ENCODE assay signal across 24 cellular contexts in genomic region chr4:34258176-34258575, GRCh38.
"Had no signal": no experiment of that assay in that cellular context is flagged by ENCODE, and none has a peak within 500 bp of the region (broad histone marks: within the 10 kb centered on the region; RNA-seq: fewer than 3 reads in every experiment).

No MANE protein-coding gene starts in this region.

- ATAC-seq: body of pancreas; gastroesophageal sphincter; left cardiac atrium; sciatic nerve; stimulated activated memory B cell treated with anti-CD40 and anti-IgM and Interleukin-4, amounts not matched to agents 10 μg/mL and 1 μg/mL and 100 μg/mL, for 72 hours had no signal

- H3K4me3 Mint-ChIP-seq: activated CD4-positive, alpha-beta memory T cell treated with anti-CD3 and anti-CD28 coated beads, Interleukin-2, amount 10 ng/mL, durations not matched to agents 7 days and 5 days; activated CD4-positive, alpha-beta T cell treated with anti-CD3 and anti-CD28 coated beads, Interleukin-2, amount 10 ng/mL, durations not matched to agents 24 days and 14 days; activated naive CD4-positive, alpha-beta T cell treated with anti-CD3 and anti-CD28 coated beads, Interleukin-2, amount 10 ng/mL, durations not matched to agents 7 days and 5 days; memory B cell; stimulated activated memory B cell treated with anti-CD40 and anti-IgM and Interleukin-4, amounts not matched to agents 10 μg/mL and 1 μg/mL and 100 μg/mL, for 72 hours; T-helper 1 cell treated with Interleukin-12 subunit alpha and Interleukin-12 subunit beta and Interleukin-4 antibody, amounts not matched to agents 30 μg/mL and 1 μg/mL, for 36 hours had no signal

- H3K27ac ChIP-seq: body of pancreas, gastroesophageal sphincter, stomach, suprapubic skin, tibial nerve had no signal

- H3K36me3 Mint-ChIP-seq: activated naive CD4-positive, alpha-beta T cell treated with anti-CD3 and anti-CD28 coated beads, Interleukin-2, amount 10 ng/mL, durations not matched to agents 7 days and 5 days; memory B cell; stimulated activated memory B cell treated with anti-CD40 and anti-IgM and Interleukin-4, amounts not matched to agents 10 μg/mL and 1 μg/mL and 100 μg/mL, for 72 hours had no signal

- H3K27me3 ChIP-seq: body of pancreas, gastroesophageal sphincter, stomach, suprapubic skin, tibial nerve had no signal

- H3K9me3 ChIP-seq: body of pancreas, gastroesophageal sphincter, tibial nerve had no signal

- H3K4me3 ChIP-seq: body of pancreas, gastroesophageal sphincter, smooth muscle cell, stomach, suprapubic skin, tibial nerve had no signal

- H3K27ac Mint-ChIP-seq: activated CD4-positive, alpha-beta memory T cell treated with anti-CD3 and anti-CD28 coated beads, Interleukin-2, amount 10 ng/mL, durations not matched to agents 7 days and 5 days; activated CD4-positive, alpha-beta T cell treated with anti-CD3 and anti-CD28 coated beads, Interleukin-2, amount 10 ng/mL, durations not matched to agents 24 days and 14 days; activated naive CD4-positive, alpha-beta T cell treated with anti-CD3 and anti-CD28 coated beads, Interleukin-2, amount 10 ng/mL, durations not matched to agents 7 days and 5 days; memory B cell; stimulated activated memory B cell treated with anti-CD40 and anti-IgM and Interleukin-4, amounts not matched to agents 10 μg/mL and 1 μg/mL and 100 μg/mL, for 72 hours; T-helper 1 cell treated with Interleukin-12 subunit alpha and Interleukin-12 subunit beta and Interleukin-4 antibody, amounts not matched to agents 30 μg/mL and 1 μg/mL, for 36 hours had no signal

- H3K4me1 ChIP-seq: body of pancreas, gastroesophageal sphincter, stomach, suprapubic skin, tibial nerve had no signal

- H3K4me2 ChIP-seq: smooth muscle cell had no signal

- H3K27me3 Mint-ChIP-seq: activated CD4-positive, alpha-beta memory T cell treated with anti-CD3 and anti-CD28 coated beads, Interleukin-2, amount 10 ng/mL, durations not matched to agents 7 days and 5 days; activated CD4-positive, alpha-beta T cell treated with anti-CD3 and anti-CD28 coated beads, Interleukin-2, amount 10 ng/mL, durations not matched to agents 24 days and 14 days; activated naive CD4-positive, alpha-beta T cell treated with anti-CD3 and anti-CD28 coated beads, Interleukin-2, amount 10 ng/mL, durations not matched to agents 7 days and 5 days; memory B cell; stimulated activated memory B cell treated with anti-CD40 and anti-IgM and Interleukin-4, amounts not matched to agents 10 μg/mL and 1 μg/mL and 100 μg/mL, for 72 hours had no signal

- DNase-seq: activated CD4-positive, alpha-beta memory T cell treated with anti-CD3 and anti-CD28 coated beads, Interleukin-2, amount 10 ng/mL, durations not matched to agents 7 days and 5 days; activated CD4-positive, alpha-beta T cell treated with anti-CD3 and anti-CD28 coated beads, Interleukin-2, amount 10 ng/mL, durations not matched to agents 24 days and 14 days; activated effector memory CD4-positive, alpha-beta T cell treated with anti-CD3 and anti-CD28 coated beads, Interleukin-2, amount 50 U/mL, for 16 hours; activated naive CD4-positive, alpha-beta T cell treated with anti-CD3 and anti-CD28 coated beads, Interleukin-2, amount 10 ng/mL, durations not matched to agents 7 days and 5 days; activated T-cell treated with anti-CD3 and anti-CD28 coated beads for 4 hours; body of pancreas; caudate nucleus; dermis blood vessel endothelial cell; effector CD8-positive, alpha-beta T cell; erythroblast; head of caudate nucleus; left cardiac atrium; nucleus accumbens; stimulated activated CD4-positive, alpha-beta T cell treated with anti-CD3 and anti-CD28 coated beads, Interleukin-15, amount 100 ng/mL, for 24 hours; stomach; T1000 had no signal

- H3K36me3 ChIP-seq: gastroesophageal sphincter, stomach, suprapubic skin, tibial nerve had no signal

- H3K4me1 Mint-ChIP-seq: activated CD4-positive, alpha-beta memory T cell treated with anti-CD3 and anti-CD28 coated beads, Interleukin-2, amount 10 ng/mL, durations not matched to agents 7 days and 5 days; activated CD4-positive, alpha-beta T cell treated with anti-CD3 and anti-CD28 coated beads, Interleukin-2, amount 10 ng/mL, durations not matched to agents 24 days and 14 days; activated naive CD4-positive, alpha-beta T cell treated with anti-CD3 and anti-CD28 coated beads, Interleukin-2, amount 10 ng/mL, durations not matched to agents 7 days and 5 days; memory B cell; stimulated activated memory B cell treated with anti-CD40 and anti-IgM and Interleukin-4, amounts not matched to agents 10 μg/mL and 1 μg/mL and 100 μg/mL, for 72 hours had no signal
